ENCODE assay signal across 10 cellular contexts in the genomic region with DNA sequence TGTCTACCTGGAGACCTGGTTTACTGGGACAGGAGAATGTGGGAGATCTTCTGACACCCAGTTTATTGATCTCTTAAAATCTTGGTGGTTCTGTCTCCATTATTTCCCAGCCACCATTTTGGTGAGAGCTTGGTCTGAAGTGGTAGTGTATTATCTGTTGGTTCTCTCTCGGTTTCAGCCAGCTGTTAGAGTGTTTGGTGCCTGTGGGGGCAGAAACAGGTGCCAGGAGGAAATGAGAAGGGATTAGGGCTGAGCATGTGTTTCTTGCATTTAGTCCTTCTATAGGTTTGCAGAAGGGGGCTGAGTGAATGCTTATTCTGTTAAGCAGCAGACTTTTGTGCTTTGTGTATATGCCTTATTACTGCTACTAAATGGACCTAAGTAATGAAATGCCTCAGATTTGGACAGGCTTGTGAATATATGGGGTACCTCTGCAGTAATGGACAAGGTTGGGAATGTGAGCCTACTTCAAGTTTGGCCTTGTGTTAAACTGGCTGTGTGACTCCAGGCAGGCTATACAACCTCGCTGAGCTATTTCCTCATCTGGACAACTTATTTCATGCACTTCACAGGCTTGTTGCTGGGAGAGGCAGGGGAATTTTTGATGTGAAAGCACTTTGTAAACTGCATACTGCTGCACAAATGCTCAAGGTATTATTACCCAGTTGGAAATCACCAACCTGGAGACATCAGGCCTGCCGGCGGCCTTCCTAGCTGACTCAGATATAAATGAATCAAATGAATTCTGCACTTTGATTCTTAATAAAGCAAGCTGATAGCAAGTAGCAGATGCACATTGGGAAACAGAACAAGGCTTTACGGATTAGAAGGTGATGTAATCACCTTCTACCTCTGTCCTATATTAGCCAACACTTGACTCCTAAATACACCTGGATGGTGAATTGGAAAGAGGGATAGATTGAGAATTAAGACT. TPM values are rescaled to one million over a fixed set of nuclear protein-coding genes. Genes with fewer than 3 reads are reported as not detected.
DNase-seq lines count a peak whose midpoint lies in the region; ATAC-seq and FAIRE-seq lines count a peak whose summit lies in the region.
"Had no signal": no experiment of that assay in that cellular context is flagged by ENCODE, and none has a peak within 500 bp of the region (broad histone marks: within the 10 kb centered on the region; RNA-seq: fewer than 3 reads in every experiment).

No MANE protein-coding gene starts in this region.

- intact Hi-C loops in activated T-helper 1 cell treated with anti-CD3 and anti-CD28 coated beads, Interleukin-12 subunit alpha, Interleukin-12 subunit beta, Interleukin-2, Interleukin-4 antibody, amounts not matched to agents 30 ng/mL and 10 ng/mL and 1 ng/mL, durations not matched to agents 14 hours and 24 hours and 36 hours (cut with micrococcal nuclease) = no loop called here

- no peaks in the 10 kb centered on the region for H3K27me3 ChIP-seq in small intestine (ENCODE audit: control insufficient read depth in 2 of 2, insufficient read depth in 2 of 2, low read length in 2 of 2)

- H3K4me3 Mint-ChIP-seq in activated T-cell treated with anti-CD3 and anti-CD28 coated beads, Interleukin-2, amount 50 U/mL, for 4 hours = no peak overlapping the region
- peak overlapping the region; percentile 45 for H3K4me3 Mint-ChIP-seq in activated T-helper 1 cell treated with anti-CD3 and anti-CD28 coated beads, Interleukin-12 subunit alpha, Interleukin-12 subunit beta, Interleukin-2, Interleukin-4 antibody, amounts not matched to agents 30 ng/mL and 10 ng/mL and 1 ng/mL, durations not matched to agents 14 hours and 24 hours and 36 hours

- peaks cover 31% of the 10 kb centered on the region for H3K36me3 Mint-ChIP-seq in activated T-cell treated with anti-CD3 and anti-CD28 coated beads, Interleukin-2, amount 50 U/mL, for 4 hours (ENCODE audit: insufficient read depth)
- H3K36me3 Mint-ChIP-seq in activated T-helper 1 cell treated with anti-CD3 and anti-CD28 coated beads, Interleukin-12 subunit alpha, Interleukin-12 subunit beta, Interleukin-2, Interleukin-4 antibody, amounts not matched to agents 30 ng/mL and 10 ng/mL and 1 ng/mL, durations not matched to agents 14 hours and 24 hours and 36 hours (ENCODE audit: low read depth) = peaks cover 68% of the 10 kb centered on the region

- no peaks in the 10 kb centered on the region for H3K36me3 ChIP-seq in small intestine (ENCODE audit: control insufficient read depth in 2 of 2, insufficient read depth in 2 of 2, low read length in 2 of 2)

- H3K9me3 ChIP-seq in small intestine (ENCODE audit: control insufficient read depth, low read depth) = no peaks in the 10 kb centered on the region

- H3K4me3 ChIP-seq in small intestine (ENCODE audit: low read depth in 1 of 2, low read length in 2 of 2) = no peak overlapping the region

- peak overlapping the region; percentile 84 for H3K27ac Mint-ChIP-seq in activated T-helper 1 cell treated with anti-CD3 and anti-CD28 coated beads, Interleukin-12 subunit alpha, Interleukin-12 subunit beta, Interleukin-2, Interleukin-4 antibody, amounts not matched to agents 30 ng/mL and 10 ng/mL and 1 ng/mL, durations not matched to agents 14 hours and 24 hours and 36 hours

- ATAC-seq in activated T-cell treated with anti-CD3 and anti-CD28 coated beads, Interleukin-2, amount 50 U/mL, for 4 hours = peak; percentile 36 to 39
- ATAC-seq in HG03097 (IDR thresholded peaks at IDR 0.05; ENCODE audit: low FRiP score, unreplicated experiment) = peak; percentile 52

- peak overlapping the region; percentile 69 to 71 for H3K27ac ChIP-seq in small intestine (ENCODE audit: low read depth in 1 of 2, low read length in 1 of 2)
- H3K27ac ChIP-seq: C4-2B had no signal

- H3K4me1 Mint-ChIP-seq in activated T-cell treated with anti-CD3 and anti-CD28 coated beads, Interleukin-2, amount 50 U/mL, for 4 hours (ENCODE audit: low read depth) = peaks cover 100% of the 10 kb centered on the region
- peaks cover 98% of the 10 kb centered on the region for H3K4me1 Mint-ChIP-seq in activated T-helper 1 cell treated with anti-CD3 and anti-CD28 coated beads, Interleukin-12 subunit alpha, Interleukin-12 subunit beta, Interleukin-2, Interleukin-4 antibody, amounts not matched to agents 30 ng/mL and 10 ng/mL and 1 ng/mL, durations not matched to agents 14 hours and 24 hours and 36 hours (ENCODE audit: low read depth)

- H3K4me1 ChIP-seq in small intestine (ENCODE audit: control insufficient read depth in 2 of 2, insufficient read depth in 1 of 2, low read depth in 1 of 2, low read length in 1 of 2) = peaks cover 29 to 42% of the 10 kb centered on the region in 2 donors

- no peak for FAIRE-seq in small intestine (lab: Jason Lieb, UNC)

- H3K9me3 Mint-ChIP-seq in activated T-cell treated with anti-CD3 and anti-CD28 coated beads, Interleukin-2, amount 50 U/mL, for 4 hours = no peaks in the 10 kb centered on the region
- no peaks in the 10 kb centered on the region for H3K9me3 Mint-ChIP-seq in activated T-helper 1 cell treated with anti-CD3 and anti-CD28 coated beads, Interleukin-12 subunit alpha, Interleukin-12 subunit beta, Interleukin-2, Interleukin-4 antibody, amounts not matched to agents 30 ng/mL and 10 ng/mL and 1 ng/mL, durations not matched to agents 14 hours and 24 hours and 36 hours

- no peaks in the 10 kb centered on the region for H3K27me3 Mint-ChIP-seq in activated T-cell treated with anti-CD3 and anti-CD28 coated beads, Interleukin-2, amount 50 U/mL, for 4 hours (ENCODE audit: low read depth)
- no peaks in the 10 kb centered on the region for H3K27me3 Mint-ChIP-seq in activated T-helper 1 cell treated with anti-CD3 and anti-CD28 coated beads, Interleukin-12 subunit alpha, Interleukin-12 subunit beta, Interleukin-2, Interleukin-4 antibody, amounts not matched to agents 30 ng/mL and 10 ng/mL and 1 ng/mL, durations not matched to agents 14 hours and 24 hours and 36 hours (ENCODE audit: insufficient read depth)

- WGBS in small intestine, 3 donors = 20 to 47% (median 34%) methylated on average over 5 of the region's 5 CpGs

- DNase-seq in activated T-cell treated with anti-CD3 and anti-CD28 coated beads, Interleukin-2, amount 50 U/mL, for 4 hours = no peak
- DNase-seq in activated T-cell treated with anti-CD3 and anti-CD28 coated beads, Interleukin-2, amount 50 U/mL, for 1 hour = no peak
- no peak for DNase-seq in activated T-helper 1 cell treated with anti-CD3 and anti-CD28 coated beads, Interleukin-12 subunit alpha, Interleukin-12 subunit beta, Interleukin-2, Interleukin-4 antibody, amounts not matched to agents 30 ng/mL and 10 ng/mL and 1 ng/mL, durations not matched to agents 14 hours and 24 hours and 36 hours (ENCODE audit: low spot score)
- peak; percentile 93 for DNase-seq in small intestine
- DNase-seq in LoVo (ENCODE audit: low spot score) = no peak
- DNase-seq in central memory CD4-positive, alpha-beta T cell = no peak
- no peak for DNase-seq in GM19240 (ENCODE audit: insufficient read length, low spot score)
- DNase-seq: effector memory CD4-positive, alpha-beta T cell had no signal

RNA-seq across cellular contexts. Expression of gene JARID2, which starts 9.9 kb away (rescaled TPM):
- 10 to 100 TPM; 32.6 to 43.6 (median 37.2) TPM for total RNA-seq in activated T-cell treated with anti-CD3 and anti-CD28 coated beads, Interleukin-2, amount 50 U/mL, for 4 hours
- 60.5 and 62.5 TPM in 2 replicates for total RNA-seq in activated T-helper 1 cell treated with anti-CD3 and anti-CD28 coated beads, Interleukin-12 subunit alpha, Interleukin-12 subunit beta, Interleukin-2, Interleukin-4 antibody, amounts not matched to agents 30 ng/mL and 10 ng/mL and 1 ng/mL, durations not matched to agents 14 hours and 24 hours and 36 hours
- polyA plus RNA-seq in small intestine = 1 to 10 TPM; 4.9 to 8.0 (median 5.4) TPM
